Comparison of ENCODE assay signal across 10 cellular contexts in genomic region chr2:132416996-132417395, GRCh38. TPM values are rescaled to one million over a fixed set of nuclear protein-coding genes. Genes with fewer than 3 reads are reported as not detected.
DNase-seq lines count a peak whose midpoint lies in the region; ATAC-seq and TF ChIP-seq lines count a peak whose summit lies in the region.
"Had no signal": no experiment of that assay in that cellular context is flagged by ENCODE, and none has a peak within 500 bp of the region (broad histone marks: within the 10 kb centered on the region; RNA-seq: fewer than 3 reads in every experiment).

No MANE protein-coding gene starts in this region.

- H3K27ac ChIP-seq in left ventricle myocardium inferior (replicated peaks) (no peak overlapping the region), heart right ventricle (no peak overlapping the region), duodenal mucosa (ENCODE audit: low read depth, low read length) (no peak overlapping the region)

- H3K27me3 Mint-ChIP-seq in mesothelial cell of epicardium (ENCODE audit: low read depth) = peaks cover 52% of the 10 kb centered on the region
- H3K27me3 Mint-ChIP-seq in activated naive CD4-positive, alpha-beta T cell treated with anti-CD3 and anti-CD28 coated beads, Interleukin-2, amount 10 ng/mL, durations not matched to agents 7 days and 5 days = peaks cover 26% of the 10 kb centered on the region
- H3K27me3 Mint-ChIP-seq in osteocyte (ENCODE audit: unreplicated experiment) = peaks cover 53% of the 10 kb centered on the region

- intact Hi-C loops in left ventricle myocardium inferior (cut with micrococcal nuclease) = no loop called here
- intact Hi-C loops in heart right ventricle (cut with DNase I) = no loop called here

- H3K36me3 ChIP-seq in left ventricle myocardium inferior (no peaks in the 10 kb centered on the region), heart right ventricle (no peaks in the 10 kb centered on the region), duodenal mucosa (ENCODE audit: control insufficient read depth in 1 of 2, insufficient read depth in 2 of 2, low read length in 2 of 2) (no peaks in the 10 kb centered on the region)

- no peak overlapping the region for H3K27ac Mint-ChIP-seq in mesothelial cell of epicardium
- no peak overlapping the region for H3K27ac Mint-ChIP-seq in activated naive CD4-positive, alpha-beta T cell treated with anti-CD3 and anti-CD28 coated beads, Interleukin-2, amount 10 ng/mL, durations not matched to agents 7 days and 5 days
- no peak overlapping the region for H3K27ac Mint-ChIP-seq in osteocyte (ENCODE audit: unreplicated experiment)

- TF ChIP-seq CTCF in left ventricle myocardium inferior (IDR thresholded peaks at IDR 0.05; ENCODE audit: borderline replicate concordance) (no peak), heart right ventricle (IDR thresholded peaks at IDR 0.05) (peak in 1 of 9 donors; percentile 6), mesothelial cell of epicardium (IDR thresholded peaks at IDR 0.05; ENCODE audit: unreplicated experiment) (no peak), osteocyte (IDR thresholded peaks at IDR 0.05) (no peak)

- H3K4me1 ChIP-seq in left ventricle myocardium inferior = peaks cover 14% of the 10 kb centered on the region
- H3K4me1 ChIP-seq in heart right ventricle = peaks cover 0 to 15% (median 11%) of the 10 kb centered on the region in 9 donors
- peaks cover 27 to 44% of the 10 kb centered on the region in 2 donors for H3K4me1 ChIP-seq in duodenal mucosa (ENCODE audit: control insufficient read depth in 1 of 2, insufficient read depth in 2 of 2, low read length in 2 of 2)

- 79 to 94% methylated on average over 9 of the region's 9 CpGs for WGBS in heart right ventricle, 2 donors

- H3K4me1 Mint-ChIP-seq in mesothelial cell of epicardium (peaks cover 6% of the 10 kb centered on the region), osteocyte (ENCODE audit: unreplicated experiment) (peaks cover 16% of the 10 kb centered on the region)
- H3K4me1 Mint-ChIP-seq in activated naive CD4-positive, alpha-beta T cell treated with anti-CD3 and anti-CD28 coated beads, Interleukin-2, amount 10 ng/mL, durations not matched to agents 7 days and 5 days = no peaks in the 10 kb centered on the region

- H3K27me3 ChIP-seq in left ventricle myocardium inferior (ENCODE audit: low read depth) (peaks cover 65% of the 10 kb centered on the region), heart right ventricle (peaks cover 0 to 48% (median 28%) of the 10 kb centered on the region in 7 donors), duodenal mucosa (ENCODE audit: control insufficient read depth in 1 of 2, insufficient read depth in 2 of 2, low read length in 2 of 2) (no peaks in the 10 kb centered on the region)

- H3K36me3 Mint-ChIP-seq in mesothelial cell of epicardium (no peaks in the 10 kb centered on the region), osteocyte (ENCODE audit: unreplicated experiment) (no peaks in the 10 kb centered on the region)
- H3K36me3 Mint-ChIP-seq in activated naive CD4-positive, alpha-beta T cell treated with anti-CD3 and anti-CD28 coated beads, Interleukin-2, amount 10 ng/mL, durations not matched to agents 7 days and 5 days = no peaks in the 10 kb centered on the region

- DNase-seq in left ventricle myocardium inferior = no peak
- no peak for DNase-seq in heart right ventricle
- no peak for DNase-seq in mesothelial cell of epicardium (ENCODE audit: low spot score in 2 of 2, unreplicated experiment in 2 of 2)
- DNase-seq in activated naive CD4-positive, alpha-beta T cell treated with anti-CD3 and anti-CD28 coated beads, Interleukin-2, amount 10 ng/mL, durations not matched to agents 7 days and 5 days = no peak
- no peak for DNase-seq in ureter (ENCODE audit: low spot score)
- DNase-seq in NCI-H2081 treated with DMSO at 0.1 percent for 48 hours (lab: John Stamatoyannopoulos, UW) = no peak
- no peak for DNase-seq in osteocyte (ENCODE audit: extremely low spot score, unreplicated experiment)
- DNase-seq: MV-4-11 had no signal

- H3K9me3 ChIP-seq in left ventricle myocardium inferior (replicated peaks) (no peaks in the 10 kb centered on the region), heart right ventricle (no peaks in the 10 kb centered on the region), duodenal mucosa (ENCODE audit: control insufficient read depth in 1 of 2, low read length in 2 of 2) (no peaks in the 10 kb centered on the region)

- peak overlapping the region; percentile 41 to 54 for H3K9ac ChIP-seq in duodenal mucosa (ENCODE audit: low read depth in 1 of 2, low read length in 2 of 2)

- H3K4me3 ChIP-seq in left ventricle myocardium inferior = peak overlapping the region; percentile 70
- H3K4me3 ChIP-seq in heart right ventricle = peak overlapping the region in 5 of 10 donors; percentile 51 to 75 (median 60)
- H3K4me3 ChIP-seq in duodenal mucosa (ENCODE audit: low read depth in 1 of 2, low read length in 2 of 2) = peak overlapping the region; percentile 67 to 73

- H3K4me3 Mint-ChIP-seq in mesothelial cell of epicardium (peak overlapping the region; percentile 79), osteocyte (ENCODE audit: unreplicated experiment) (no peak overlapping the region)
- no peak overlapping the region for H3K4me3 Mint-ChIP-seq in activated naive CD4-positive, alpha-beta T cell treated with anti-CD3 and anti-CD28 coated beads, Interleukin-2, amount 10 ng/mL, durations not matched to agents 7 days and 5 days

- CTCF ChIA-PET in activated naive CD4-positive, alpha-beta T cell treated with anti-CD3 and anti-CD28 coated beads, Interleukin-2, amount 10 ng/mL, durations not matched to agents 7 days and 5 days (lab: Charles Lee) = no interaction called here

- H3K9me3 Mint-ChIP-seq in mesothelial cell of epicardium (no peaks in the 10 kb centered on the region), osteocyte (ENCODE audit: unreplicated experiment) (no peaks in the 10 kb centered on the region)
- peaks cover 7% of the 10 kb centered on the region for H3K9me3 Mint-ChIP-seq in activated naive CD4-positive, alpha-beta T cell treated with anti-CD3 and anti-CD28 coated beads, Interleukin-2, amount 10 ng/mL, durations not matched to agents 7 days and 5 days

- ATAC-seq in heart right ventricle = no peak

RNA-seq across cellular contexts. Expression of gene GPR39, which starts 0.4 kb away (rescaled TPM):
- total RNA-seq in left ventricle myocardium inferior (not detected), heart right ventricle (not detected), mesothelial cell of epicardium (0.07 to 0.47 TPM (median 0.31 TPM) in 3 replicates), ureter (13.2 TPM), osteocyte (0.21 and 0.42 TPM in 2 replicates)
- under 1 TPM in 1 of 2 donors, not detected in 1; 0.04 TPM for polyA plus RNA-seq in heart right ventricle
- total RNA-seq: omental fat pad had no signal
